Comparison of ENCODE assay signal across 17 cellular contexts in the genomic region with DNA sequence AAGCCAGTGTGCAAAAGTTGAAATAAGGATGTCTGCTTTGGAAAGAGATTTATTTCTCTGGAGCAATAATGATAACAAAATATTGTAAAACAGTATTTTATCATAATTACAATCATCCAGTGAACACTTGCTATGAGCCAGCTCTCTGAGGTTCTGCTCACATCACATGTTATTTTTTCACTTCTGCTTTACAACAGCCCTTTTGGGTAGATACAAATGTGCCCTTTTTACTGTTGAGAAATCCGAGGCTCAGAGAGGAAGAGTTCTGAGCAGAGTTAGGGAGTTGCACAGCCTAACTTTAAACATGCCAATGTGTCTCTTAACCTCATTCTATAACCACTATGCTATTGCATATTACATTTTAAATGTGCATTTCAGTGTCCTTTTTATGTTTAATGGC.
"Had no signal": no experiment of that assay in that cellular context is flagged by ENCODE, and none has a peak within 500 bp of the region (broad histone marks: within the 10 kb centered on the region; RNA-seq: fewer than 3 reads in every experiment).

No MANE protein-coding gene starts in this region.

- H3K4me1 Mint-ChIP-seq: activated CD4-positive, alpha-beta memory T cell treated with anti-CD3 and anti-CD28 coated beads, Interleukin-2, amount 10 ng/mL, durations not matched to agents 7 days and 5 days; activated CD4-positive, alpha-beta T cell treated with anti-CD3 and anti-CD28 coated beads for 36 hours; activated naive CD8-positive, alpha-beta T cell treated with anti-CD3 and anti-CD28 coated beads, Interleukin-2, amount 10 ng/mL, durations not matched to agents 7 days and 5 days; natural killer cell; stimulated activated memory B cell treated with anti-CD40 and anti-IgM and Interleukin-4, amounts not matched to agents 10 μg/mL and 1 μg/mL and 100 μg/mL, for 72 hours had no signal

- H3K27ac Mint-ChIP-seq: activated CD4-positive, alpha-beta memory T cell treated with anti-CD3 and anti-CD28 coated beads, Interleukin-2, amount 10 ng/mL, durations not matched to agents 7 days and 5 days; activated CD4-positive, alpha-beta T cell treated with anti-CD3 and anti-CD28 coated beads for 36 hours; activated naive CD8-positive, alpha-beta T cell treated with anti-CD3 and anti-CD28 coated beads, Interleukin-2, amount 10 ng/mL, durations not matched to agents 7 days and 5 days; natural killer cell; progenitor cell of endocrine pancreas; stimulated activated memory B cell treated with anti-CD40 and anti-IgM and Interleukin-4, amounts not matched to agents 10 μg/mL and 1 μg/mL and 100 μg/mL, for 72 hours had no signal

- H3K36me3 Mint-ChIP-seq: activated naive CD8-positive, alpha-beta T cell treated with anti-CD3 and anti-CD28 coated beads, Interleukin-2, amount 10 ng/mL, durations not matched to agents 7 days and 5 days; natural killer cell; stimulated activated memory B cell treated with anti-CD40 and anti-IgM and Interleukin-4, amounts not matched to agents 10 μg/mL and 1 μg/mL and 100 μg/mL, for 72 hours had no signal

- H3K4me3 Mint-ChIP-seq: activated CD4-positive, alpha-beta memory T cell treated with anti-CD3 and anti-CD28 coated beads, Interleukin-2, amount 10 ng/mL, durations not matched to agents 7 days and 5 days; activated CD4-positive, alpha-beta T cell treated with anti-CD3 and anti-CD28 coated beads for 36 hours; activated naive CD8-positive, alpha-beta T cell treated with anti-CD3 and anti-CD28 coated beads, Interleukin-2, amount 10 ng/mL, durations not matched to agents 7 days and 5 days; natural killer cell; stimulated activated memory B cell treated with anti-CD40 and anti-IgM and Interleukin-4, amounts not matched to agents 10 μg/mL and 1 μg/mL and 100 μg/mL, for 72 hours had no signal

- ATAC-seq: activated CD4-positive, alpha-beta T cell treated with anti-CD3 and anti-CD28 coated beads for 36 hours; esophagus mucosa; left cardiac atrium; mucosa of descending colon; natural killer cell; right cardiac atrium; stimulated activated memory B cell treated with anti-CD40 and anti-IgM and Interleukin-4, amounts not matched to agents 10 μg/mL and 1 μg/mL and 100 μg/mL, for 72 hours had no signal

- H3K27ac ChIP-seq: tibial nerve had no signal

- H3K36me3 ChIP-seq: tibial nerve had no signal

- H3K9me3 ChIP-seq: mucosa of descending colon, tibial nerve had no signal

- H3K4me1 ChIP-seq: tibial nerve had no signal

- H3K27me3 Mint-ChIP-seq: activated CD4-positive, alpha-beta memory T cell treated with anti-CD3 and anti-CD28 coated beads, Interleukin-2, amount 10 ng/mL, durations not matched to agents 7 days and 5 days; activated CD4-positive, alpha-beta T cell treated with anti-CD3 and anti-CD28 coated beads for 36 hours; progenitor cell of endocrine pancreas; stimulated activated memory B cell treated with anti-CD40 and anti-IgM and Interleukin-4, amounts not matched to agents 10 μg/mL and 1 μg/mL and 100 μg/mL, for 72 hours had no signal

- H3K9me3 Mint-ChIP-seq: activated CD4-positive, alpha-beta memory T cell treated with anti-CD3 and anti-CD28 coated beads, Interleukin-2, amount 10 ng/mL, durations not matched to agents 7 days and 5 days had no signal

- H3K27me3 ChIP-seq: tibial nerve had no signal

- H3K4me3 ChIP-seq: mucosa of descending colon, smooth muscle cell, tibial nerve had no signal

- DNase-seq: activated CD4-positive, alpha-beta memory T cell treated with anti-CD3 and anti-CD28 coated beads, Interleukin-2, amount 10 ng/mL, durations not matched to agents 7 days and 5 days; activated CD4-positive, alpha-beta T cell treated with anti-CD3 and anti-CD28 coated beads for 36 hours; activated naive CD8-positive, alpha-beta T cell treated with anti-CD3 and anti-CD28 coated beads, Interleukin-2, amount 10 ng/mL, durations not matched to agents 7 days and 5 days; activated T-cell treated with anti-CD3 and anti-CD28 coated beads, Interleukin-2, amount 50 U/mL, for 48 hours; anterior cingulate cortex; left cardiac atrium; mammary epithelial cell; mucosa of descending colon; natural killer cell; right cardiac atrium; stimulated activated CD4-positive, alpha-beta T cell treated with anti-CD3 and anti-CD28 coated beads, Interleukin-1b, Interleukin-23, amount 100 ng/mL, for 48 hours; T-helper 9 cell had no signal
